Comparison of ENCODE assay signal across 20 cellular contexts in genomic region chr6:159109391-159109790, GRCh38. TPM values are rescaled to one million over a fixed set of nuclear protein-coding genes. Genes with fewer than 3 reads are reported as not detected.
DNase-seq lines count a peak whose midpoint lies in the region; ATAC-seq and TF ChIP-seq lines count a peak whose summit lies in the region.
"Had no signal": no experiment of that assay in that cellular context is flagged by ENCODE, and none has a peak within 500 bp of the region (broad histone marks: within the 10 kb centered on the region; RNA-seq: fewer than 3 reads in every experiment).

No MANE protein-coding gene starts in this region.

- BruUV-seq in mammary epithelial cell (replicated peaks; lab: Mats Ljungman, UMichigan) (no TSS peak), MCF 10A (replicated peaks; lab: Mats Ljungman, UMichigan) (no TSS peak)

- 54% methylated on average over 1 of the region's 1 CpG for WGBS in mammary epithelial cell (ENCODE audit: low coverage, missing lambda C conversion rate)
- WGBS in esophagus muscularis mucosa = 91% methylated on average over 1 of the region's 1 CpG

- no peak overlapping the region for H3K9ac ChIP-seq in mammary epithelial cell (ENCODE audit: insufficient read depth, low read length)

- DNase-seq in mammary epithelial cell (no peak), MCF 10A (ENCODE audit: unreplicated experiment) (no peak), left colon (no peak), esophagus muscularis mucosa (ENCODE audit: extremely low spot score) (no peak), 8988T (no peak)
- no peak for DNase-seq in activated CD8-positive, alpha-beta T cell treated with anti-CD3 and anti-CD28 coated beads for 36 hours
- DNase-seq: activated CD4-positive, CD25-positive, alpha-beta regulatory T cell treated with anti-CD3 and anti-CD28 coated beads, Interleukin-2, amount 50 U/mL, for 72 hours; activated T-cell treated with anti-CD3 and anti-CD28 coated beads, Interleukin-2, amount 50 U/mL, for 1 hour; heart right ventricle; NCI-H187 treated with DMSO at 0.1 percent for 48 hours; stimulated activated CD4-positive, alpha-beta T cell treated with anti-CD3 and anti-CD28 coated beads, Interleukin-12 subunit alpha, Interleukin-12 subunit beta, amount 100 ng/mL, for 4 hours; stimulated activated naive CD4-positive, alpha-beta T cell treated with Interleukin-2 at 50 U/mL for 16 hours had no signal

- H3K27me3 ChIP-seq in mammary epithelial cell (ENCODE audit: insufficient read depth, low read length) (no peaks in the 10 kb centered on the region), esophagus muscularis mucosa (peaks cover 0 to under 1% (median 0%) of the 10 kb centered on the region in 4 donors)
- H3K27me3 ChIP-seq: adrenal gland, cardiac muscle cell, neutrophil, SJCRH30 had no signal

- intact Hi-C loops in mammary epithelial cell (cut with micrococcal nuclease) (loop anchor here (10.0 kb wide), 1 partner anchor 325 kb away; no protein-coding TSS in a partner anchor), MCF 10A (cut with micrococcal nuclease) (loop anchor here (10.0 kb wide), 1 partner anchor 405 kb away; no protein-coding TSS in a partner anchor), left colon (cut with DNase I, micrococcal nuclease) (loop anchor here (10.0 kb wide), 1 partner anchor 65 kb away; the partner anchor contains the start of gene TAGAP (in 2 of the 2)), esophagus muscularis mucosa (cut with DNase I) (no loop called here)
- intact Hi-C loops in activated CD8-positive, alpha-beta T cell treated with anti-CD3 and anti-CD28 coated beads for 36 hours (cut with micrococcal nuclease) = no loop called here

- no peaks in the 10 kb centered on the region for H3K79me2 ChIP-seq in mammary epithelial cell (ENCODE audit: insufficient read depth, low read length)

- ATAC-seq in activated CD8-positive, alpha-beta T cell treated with anti-CD3 and anti-CD28 coated beads for 36 hours = no peak
- ATAC-seq in left colon = peak; percentile 51
- ATAC-seq in GM18511 (IDR thresholded peaks at IDR 0.05; ENCODE audit: unreplicated experiment) = no peak
- no peak for ATAC-seq in HG03469 (IDR thresholded peaks at IDR 0.05; ENCODE audit: unreplicated experiment)
- ATAC-seq: heart right ventricle had no signal

- no peaks in the 10 kb centered on the region for H3K4me1 Mint-ChIP-seq in MCF 10A (ENCODE audit: insufficient read depth, unreplicated experiment)
- H3K4me1 Mint-ChIP-seq in activated CD8-positive, alpha-beta T cell treated with anti-CD3 and anti-CD28 coated beads for 36 hours (ENCODE audit: low read depth) = peaks cover 58% of the 10 kb centered on the region

- H3K27ac Mint-ChIP-seq in MCF 10A (ENCODE audit: low read depth, unreplicated experiment) = no peak overlapping the region
- peak overlapping the region; percentile 36 for H3K27ac Mint-ChIP-seq in activated CD8-positive, alpha-beta T cell treated with anti-CD3 and anti-CD28 coated beads for 36 hours
- H3K27ac Mint-ChIP-seq: T-helper 2 cell treated with Interferon-gamma antibody and Interleukin-4, amounts not matched to agents 5 μg/mL and 100 μg/mL, for 36 hours had no signal

- TF ChIP-seq EP300 in esophagus muscularis mucosa (IDR thresholded peaks at IDR 0.05) = no peak

- no peaks in the 10 kb centered on the region for H3K9me3 ChIP-seq in mammary epithelial cell (replicated peaks; ENCODE audit: insufficient read depth, low read length)
- H3K9me3 ChIP-seq in esophagus muscularis mucosa = no peaks in the 10 kb centered on the region
- H3K9me3 ChIP-seq: adrenal gland, heart right ventricle, neutrophil, SJCRH30 had no signal

- H3K4me3 ChIP-seq in mammary epithelial cell (replicated peaks in 1 of 3; ENCODE audit: insufficient read depth in 1 of 3, low read depth in 2 of 3, low read length in 3 of 3) (no peak overlapping the region), esophagus muscularis mucosa (no peak overlapping the region)
- H3K4me3 ChIP-seq: adrenal gland, cardiac muscle cell, heart right ventricle, SJCRH30 had no signal

- peak overlapping the region; percentile 76 for H2AFZ ChIP-seq in mammary epithelial cell (ENCODE audit: low read depth, low read length)

- H3K4me2 ChIP-seq in mammary epithelial cell (ENCODE audit: insufficient read depth, low read depth, low read length) = no peak overlapping the region

- H3K4me1 ChIP-seq in mammary epithelial cell (ENCODE audit: insufficient read depth, low read length) = peaks cover 10% of the 10 kb centered on the region
- H3K4me1 ChIP-seq in esophagus muscularis mucosa = peaks cover 4 to 14% (median 11%) of the 10 kb centered on the region in 4 donors

- no peak for TF ChIP-seq POLR2A in esophagus muscularis mucosa (IDR thresholded peaks at IDR 0.05; ENCODE audit: low read depth)

- TF ChIP-seq CTCF in mammary epithelial cell (conservative IDR thresholded peaks at IDR 0.05 in 1 of 2, IDR thresholded peaks at IDR 0.05 in 1 of 2; ENCODE audit: extremely low read depth in 1 of 2, insufficient read depth in 1 of 2, low read depth in 1 of 2, low read length in 2 of 2) (no peak), MCF 10A (IDR thresholded peaks at IDR 0.05; ENCODE audit: unreplicated experiment) (no peak), esophagus muscularis mucosa (IDR thresholded peaks at IDR 0.05) (no peak)
- no peak for TF ChIP-seq CTCF in activated CD8-positive, alpha-beta T cell treated with anti-CD3 and anti-CD28 coated beads for 36 hours (IDR thresholded peaks at IDR 0.05)

- H3K36me3 ChIP-seq in mammary epithelial cell (ENCODE audit: insufficient read depth, low read length) (no peaks in the 10 kb centered on the region), esophagus muscularis mucosa (no peaks in the 10 kb centered on the region)
- H3K36me3 ChIP-seq: adrenal gland, cardiac muscle cell, heart right ventricle, neutrophil, SJCRH30 had no signal

- H3K27ac ChIP-seq in mammary epithelial cell (ENCODE audit: insufficient read depth, low read depth, low read length) (no peak overlapping the region), esophagus muscularis mucosa (replicated peaks in 1 of 4) (no peak overlapping the region)
- H3K27ac ChIP-seq: adrenal gland, cardiac muscle cell, heart right ventricle, neutrophil, SJCRH30 had no signal

- in situ Hi-C loops in mammary epithelial cell (cut with MboI; ENCODE audit: low sequenced_read_pairs in 2 of 2) = loop anchor here (5.0 to 25.0 kb wide), 3 partner anchors 67 to 322 kb away; partner anchors contain the start of genes RSPH3 (in 2 of the 2) and TAGAP (in 2 of the 2)

- no peaks in the 10 kb centered on the region for H3K27me3 Mint-ChIP-seq in MCF 10A (ENCODE audit: insufficient read depth, unreplicated experiment)
- no peaks in the 10 kb centered on the region for H3K27me3 Mint-ChIP-seq in activated CD8-positive, alpha-beta T cell treated with anti-CD3 and anti-CD28 coated beads for 36 hours

- H3K4me3 Mint-ChIP-seq in MCF 10A (ENCODE audit: unreplicated experiment) = no peak overlapping the region
- no peak overlapping the region for H3K4me3 Mint-ChIP-seq in activated CD8-positive, alpha-beta T cell treated with anti-CD3 and anti-CD28 coated beads for 36 hours
- H3K4me3 Mint-ChIP-seq: T-helper 2 cell treated with Interferon-gamma antibody and Interleukin-4, amounts not matched to agents 5 μg/mL and 100 μg/mL, for 36 hours had no signal

- POLR2A ChIA-PET in MCF 10A (lab: Yijun Ruan, JAX) = interaction anchor here (0.7 kb wide), 1 partner anchor 109 kb away, joined by 3 read pairs; no protein-coding TSS in a partner anchor
- POLR2A ChIA-PET in activated CD8-positive, alpha-beta T cell treated with anti-CD3 and anti-CD28 coated beads for 36 hours (lab: Charles Lee) = interaction anchor here (0.8 to 27.1 kb wide), 3 partner anchors 9 to 353 kb away, joined by 3 to 766 read pairs (median 3); partner anchors contain the start of gene TAGAP

- no peaks in the 10 kb centered on the region for H4K20me1 ChIP-seq in mammary epithelial cell (ENCODE audit: insufficient read depth, low read length)

- CTCF ChIA-PET in mammary epithelial cell (lab: Charles Lee; ENCODE audit: low non-redundant PET) = interaction anchor here (0.7 kb wide), 1 partner anchor 24 kb away, joined by 3 read pairs; no protein-coding TSS in a partner anchor
- CTCF ChIA-PET in MCF 10A (lab: Yijun Ruan, JAX) = interaction anchor here (0.6 to 3.7 kb wide), 16 partner anchors 11 to 1249 kb away, joined by 3 to 20 read pairs (median 3); no protein-coding TSS in a partner anchor
- CTCF ChIA-PET in activated CD8-positive, alpha-beta T cell treated with anti-CD3 and anti-CD28 coated beads for 36 hours (lab: Charles Lee) = interaction anchor here (0.9 to 18.2 kb wide), 34 partner anchors 9 to 867 kb away, joined by 3 to 506 read pairs (median 6); partner anchors contain the start of gene RSPH3

- dilution Hi-C loops in mammary epithelial cell (cut with HindIII; ENCODE audit: low sequenced_read_pairs) = loop anchor here (5.0 kb wide), 1 partner anchor 102 kb away; no protein-coding TSS in a partner anchor

- H3K9me3 Mint-ChIP-seq in MCF 10A (ENCODE audit: unreplicated experiment) = no peaks in the 10 kb centered on the region
- H3K9me3 Mint-ChIP-seq in activated CD8-positive, alpha-beta T cell treated with anti-CD3 and anti-CD28 coated beads for 36 hours = no peaks in the 10 kb centered on the region
- H3K9me3 Mint-ChIP-seq: T-helper 2 cell treated with Interferon-gamma antibody and Interleukin-4, amounts not matched to agents 5 μg/mL and 100 μg/mL, for 36 hours had no signal

- no peaks in the 10 kb centered on the region for H3K36me3 Mint-ChIP-seq in MCF 10A (ENCODE audit: insufficient read depth, unreplicated experiment)
- H3K36me3 Mint-ChIP-seq in activated CD8-positive, alpha-beta T cell treated with anti-CD3 and anti-CD28 coated beads for 36 hours (ENCODE audit: low read depth) = no peaks in the 10 kb centered on the region

RNA-seq across cellular contexts. Expression of gene FNDC1, which starts 59.8 kb away (rescaled TPM):
- total RNA-seq in mammary epithelial cell (under 1 TPM; 0.05 to 0.33 TPM), MCF 10A (2022) (not detected in 2 replicates), left colon (1 to 10 TPM in 1 of 2 donors, under 1 TPM in 1; 0.21 to 1.5 TPM), esophagus muscularis mucosa (10 to 100 TPM in 1 of 4 donors, 1 to 10 TPM in 2, under 1 TPM in 1; 0.84 to 11.2 (median 2.7) TPM)
- not detected for polyA plus RNA-seq in mammary epithelial cell
- not detected for polyA minus RNA-seq in mammary epithelial cell
- not detected for total RNA-seq in activated CD8-positive, alpha-beta T cell treated with anti-CD3 and anti-CD28 coated beads for 36 hours
- total RNA-seq: NCI-H460, SJCRH30 had no signal
- polyA plus RNA-seq: cardiac muscle cell had no signal

Comparison
In these comparisons a context has a peak if more than half of its experiments do, and no peak if none do; other contexts are left out.
1. intact Hi-C loops: an anchor here in mammary epithelial cell (10.0 kb wide), MCF 10A (10.0 kb wide) and left colon (10.0 kb wide); none called in activated CD8-positive, alpha-beta T cell treated with anti-CD3 and anti-CD28 coated beads for 36 hours and esophagus muscularis mucosa.